ENCODE assay signal across 32 cellular contexts in the genomic region with DNA sequence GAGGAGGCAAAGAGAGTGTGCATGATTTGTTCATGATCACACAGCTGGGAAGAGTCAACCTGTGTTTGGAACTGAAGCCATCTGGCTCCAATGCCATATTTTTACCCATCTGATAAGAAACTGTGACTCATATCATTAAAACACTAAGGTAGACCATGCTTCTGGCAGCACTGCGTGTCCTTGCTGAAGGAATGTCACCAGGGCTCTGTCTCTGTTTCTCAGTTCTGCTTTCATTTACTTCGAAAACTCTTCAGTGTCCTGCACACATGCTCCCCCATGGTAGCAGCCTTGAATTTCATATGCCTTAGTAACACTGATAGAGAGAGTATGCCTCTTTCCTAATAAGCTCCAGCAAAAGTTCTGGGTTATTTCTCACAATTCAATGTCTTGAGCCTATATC.
"Had no signal": no experiment of that assay in that cellular context is flagged by ENCODE, and none has a peak within 500 bp of the region (broad histone marks: within the 10 kb centered on the region; RNA-seq: fewer than 3 reads in every experiment).

No MANE protein-coding gene starts in this region.

- H3K9me3 ChIP-seq: ascending aorta, colonic mucosa, gastroesophageal sphincter, ovary, sigmoid colon, thyroid gland, upper lobe of left lung had no signal

- H3K4me3 ChIP-seq: ascending aorta, cardiac muscle cell, colonic mucosa, gastroesophageal sphincter, ovary, sigmoid colon, thyroid gland, upper lobe of left lung had no signal

- H3K4me1 ChIP-seq: ascending aorta, colonic mucosa, gastroesophageal sphincter, sigmoid colon, thyroid gland, upper lobe of left lung had no signal

- H3K27me3 ChIP-seq: ascending aorta, cardiac muscle cell, colonic mucosa, gastroesophageal sphincter, ovary, sigmoid colon, upper lobe of left lung had no signal

- H3K36me3 ChIP-seq: ascending aorta, cardiac muscle cell, colonic mucosa, gastroesophageal sphincter, ovary, sigmoid colon, thyroid gland, upper lobe of left lung had no signal

- H3K27ac ChIP-seq: ascending aorta, cardiac muscle cell, colonic mucosa, gastroesophageal sphincter, ovary, sigmoid colon, thyroid gland, upper lobe of left lung had no signal

- ATAC-seq: gastroesophageal sphincter; left colon; stimulated activated effector memory CD8-positive, alpha-beta T cell treated with anti-CD3 and anti-CD28 coated beads, Interleukin-12 subunit alpha, Interleukin-12 subunit beta, amount 100 ng/mL, for 72 hours; stimulated activated naive CD8-positive, alpha-beta T cell treated with anti-CD3 and anti-CD28 coated beads, Interleukin-15, amount 100 ng/mL, for 72 hours had no signal

- DNase-seq: activated CD4-positive, alpha-beta memory T cell treated with anti-CD3 and anti-CD28 coated beads, Interleukin-2, amount 10 ng/mL, durations not matched to agents 7 days and 5 days; activated CD4-positive, alpha-beta T cell treated with anti-CD3 and anti-CD28 coated beads, Interleukin-2, amount 10 ng/mL, durations not matched to agents 7 days and 5 days; activated CD4-positive, CD25-positive, alpha-beta regulatory T cell treated with anti-CD3 and anti-CD28 coated beads, Interleukin-2, amount 50 U/mL, for 72 hours; activated CD8-positive, alpha-beta memory T cell treated with anti-CD3 and anti-CD28 coated beads, Interleukin-2, amount 50 U/mL, for 48 hours; activated gamma-delta T cell; activated naive CD4-positive, alpha-beta T cell treated with anti-CD3 and anti-CD28 coated beads, Interleukin-2, amount 10 ng/mL, durations not matched to agents 7 days and 5 days; activated naive CD8-positive, alpha-beta T cell treated with anti-CD3 and anti-CD28 coated beads, Interleukin-2, amount 10 ng/mL, durations not matched to agents 7 days and 5 days; activated T-cell treated with anti-CD3 and anti-CD28 coated beads, Interleukin-2, amount 50 U/mL, for 24 hours; cerebellar nuclear complex; colonic mucosa; effector CD8-positive, alpha-beta T cell; erythroblast; head of caudate nucleus; hippocampal formation; kidney; left colon; mammary epithelial cell; naive B cell; nephron progenitor cell; ovary; retina; sigmoid colon; small intestine; stimulated activated CD4-positive, alpha-beta T cell treated with anti-CD3 and anti-CD28 coated beads, Interleukin-4, amount 100 ng/mL, for 24 hours; stimulated activated naive CD8-positive, alpha-beta T cell treated with anti-CD3 and anti-CD28 coated beads, Interleukin-15, amount 100 ng/mL, for 72 hours; substantia nigra; thyroid gland; upper lobe of left lung had no signal
